ENCODE assay signal across 8 cellular contexts in the genomic region with DNA sequence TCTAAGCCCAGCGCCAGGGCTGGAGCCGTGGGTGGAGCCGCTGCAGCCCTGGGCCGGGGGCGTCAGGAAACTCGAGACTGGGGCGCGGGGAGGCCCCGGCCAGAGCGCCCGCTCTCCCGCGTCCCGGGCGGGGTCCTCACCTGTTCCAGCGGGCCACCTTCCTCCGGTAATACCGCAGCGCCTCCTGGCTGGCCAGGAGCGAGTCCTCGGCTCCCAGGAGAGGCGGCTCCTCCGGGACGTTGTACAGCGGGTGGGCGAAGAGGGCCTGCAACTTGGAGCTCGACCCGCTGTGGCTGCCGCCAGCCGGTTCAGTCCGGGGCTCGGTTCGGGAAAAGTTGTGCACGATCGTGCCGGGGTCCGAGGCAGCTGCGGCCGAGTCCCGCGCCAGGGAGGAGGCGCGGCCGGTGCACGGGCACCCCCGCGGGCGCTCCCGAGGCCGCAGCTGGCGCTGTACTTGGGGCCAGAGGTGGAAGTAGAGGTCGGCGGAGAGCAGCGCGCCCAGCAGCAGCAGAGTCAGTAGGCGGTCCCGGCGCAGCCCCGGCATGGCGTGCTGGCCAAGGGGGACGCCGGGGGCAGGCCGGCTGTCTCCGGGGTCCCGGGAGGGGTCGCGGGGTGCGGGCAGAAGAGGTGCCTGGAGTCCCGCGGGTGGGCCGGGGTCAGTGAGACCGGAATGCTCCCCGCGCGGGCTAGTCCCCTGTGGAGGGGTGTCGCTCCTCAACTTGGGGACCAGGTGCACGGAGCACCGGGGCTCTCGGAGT. TPM values are rescaled to one million over a fixed set of nuclear protein-coding genes. Genes with fewer than 3 reads are reported as not detected.
DNase-seq lines count a peak whose midpoint lies in the region; ATAC-seq and TF ChIP-seq lines count a peak whose summit lies in the region.

No MANE protein-coding gene starts in this region.

- H3K4me3 ChIP-seq in HFF-Myc (replicated peaks; ENCODE audit: low read depth, low read length): peak overlapping the region; percentile 52

- intact Hi-C loops in Right ventricle myocardium superior (cut with DNase I) (no loop called here), posterior vena cava (cut with DNase I) (no loop called here)

- H3K36me3 Mint-ChIP-seq in activated T-cell treated with anti-CD3 and anti-CD28 coated beads, Interleukin-2, amount 50 U/mL, for 24 hours (ENCODE audit: low read depth): no peaks in the 10 kb centered on the region

- ATAC-seq in Right ventricle myocardium superior (ENCODE audit: poor library complexity): peak; percentile 77

- H3K27me3 Mint-ChIP-seq in activated T-cell treated with anti-CD3 and anti-CD28 coated beads, Interleukin-2, amount 50 U/mL, for 24 hours: peaks cover 72% of the 10 kb centered on the region

- H3K9me3 Mint-ChIP-seq in activated T-cell treated with anti-CD3 and anti-CD28 coated beads, Interleukin-2, amount 50 U/mL, for 24 hours: no peaks in the 10 kb centered on the region

- DNase-seq in HFF-Myc (ENCODE audit: extremely low read depth, low read depth) (no peak), Right ventricle myocardium superior (peak; percentile 75), posterior vena cava (ENCODE audit: low spot score) (peak; percentile 81), COR-L47 (lab: John Stamatoyannopoulos, UW) (no peak), DMS79 treated with DMSO at 0.1 percent for 48 hours (lab: John Stamatoyannopoulos, UW) (no peak), glomerular visceral epithelial cell (ENCODE audit: extremely low spot score) (no peak), hepatic stellate cell (ENCODE audit: low spot score) (no peak)
- DNase-seq in activated T-cell treated with anti-CD3 and anti-CD28 coated beads, Interleukin-2, amount 50 U/mL, for 24 hours: peak; percentile 40

- TF ChIP-seq CTCF in HFF-Myc (IDR thresholded peaks at IDR 0.05; ENCODE audit: low read depth, low read length, missing control alignments): peak; percentile 30

- peaks cover 20% of the 10 kb centered on the region for H3K4me1 Mint-ChIP-seq in activated T-cell treated with anti-CD3 and anti-CD28 coated beads, Interleukin-2, amount 50 U/mL, for 24 hours (ENCODE audit: low read depth)

- H3K4me3 Mint-ChIP-seq in activated T-cell treated with anti-CD3 and anti-CD28 coated beads, Interleukin-2, amount 50 U/mL, for 24 hours: peak overlapping the region; percentile 24

- H3K27ac Mint-ChIP-seq in activated T-cell treated with anti-CD3 and anti-CD28 coated beads, Interleukin-2, amount 50 U/mL, for 24 hours: no peak overlapping the region

RNA-seq across cellular contexts. Expression of a gene that starts 0.9 kb away (rescaled TPM):
- 5.0 TPM for total RNA-seq in Right ventricle myocardium superior
- total RNA-seq in posterior vena cava: 10 to 100 TPM; 17.6 to 29.9 TPM

Comparison
In these comparisons a context has a peak if more than half of its experiments do, and no peak if none do; other contexts are left out.
1. DNase-seq: peak in activated T-cell treated with anti-CD3 and anti-CD28 coated beads, Interleukin-2, amount 50 U/mL, for 24 hours (single experiment), Right ventricle myocardium superior (single experiment) and posterior vena cava (single experiment); none in HFF-Myc (single experiment), COR-L47 (single experiment), DMS79 treated with DMSO at 0.1 percent for 48 hours (single experiment), glomerular visceral epithelial cell (single experiment) and hepatic stellate cell (single experiment).